In the genomic region with DNA sequence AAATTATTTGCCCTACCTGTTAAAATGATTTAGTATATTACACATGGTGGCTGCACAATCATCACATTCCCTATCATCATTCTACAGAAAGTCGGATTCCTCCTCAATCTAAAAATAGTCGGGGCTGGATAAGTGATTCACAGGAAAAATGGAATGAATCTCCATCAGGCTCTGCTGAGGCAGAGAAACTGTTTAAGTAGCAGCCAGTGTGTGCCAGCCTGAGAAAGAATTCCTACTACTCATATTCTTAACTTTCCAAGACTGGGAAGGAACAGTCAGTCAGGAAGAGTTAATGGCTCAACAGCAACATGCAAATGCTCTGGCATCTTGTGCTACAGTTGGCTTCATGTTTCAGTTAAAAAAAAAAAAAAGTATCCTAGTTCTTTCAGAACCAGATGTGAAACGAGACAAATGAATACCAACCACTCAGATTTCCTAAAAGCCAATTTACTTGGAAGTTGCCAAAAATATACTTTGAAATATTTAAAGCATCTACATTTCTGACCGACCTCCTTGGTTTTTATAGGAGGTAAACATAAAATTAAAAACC, we compare ENCODE assay signal across 21 cellular contexts.
"Had no signal": no experiment of that assay in that cellular context is flagged by ENCODE, and none has a peak within 500 bp of the region (broad histone marks: within the 10 kb centered on the region; RNA-seq: fewer than 3 reads in every experiment).

No MANE protein-coding gene starts in this region.

- H3K4me1 ChIP-seq: gastroesophageal sphincter, heart right ventricle, neural progenitor cell, right lobe of liver, vagina had no signal

- H3K9me3 ChIP-seq: mucosa of descending colon, ovary, right lobe of liver, vagina had no signal

- H3K27ac Mint-ChIP-seq: activated CD4-positive, alpha-beta memory T cell treated with anti-CD3 and anti-CD28 coated beads for 36 hours; activated naive CD8-positive, alpha-beta T cell; endodermal cell; neural progenitor cell had no signal

- H3K9me3 Mint-ChIP-seq: activated CD4-positive, alpha-beta memory T cell treated with anti-CD3 and anti-CD28 coated beads for 36 hours; naive B cell had no signal

- H3K9ac ChIP-seq: neural progenitor cell had no signal

- DNase-seq: activated CD4-positive, alpha-beta memory T cell treated with anti-CD3 and anti-CD28 coated beads for 36 hours; activated CD4-positive, alpha-beta T cell treated with anti-CD3 and anti-CD28 coated beads for 4 hours; amygdala; caudate nucleus; endodermal cell; erythroblast; heart right ventricle; mesenchymal stem cell; mucosa of descending colon; naive B cell; ovary; right lobe of liver; stimulated activated CD4-positive, alpha-beta T cell treated with anti-CD3 and anti-CD28 coated beads, Interleukin-4, amount 100 ng/mL, for 1 hour; stimulated activated naive CD8-positive, alpha-beta T cell treated with anti-CD3 and anti-CD28 coated beads, Interleukin-15, amount 100 ng/mL, for 72 hours; trophoblast cell had no signal

- H3K4me1 Mint-ChIP-seq: naive B cell; neural progenitor cell; stimulated activated naive CD8-positive, alpha-beta T cell treated with anti-CD3 and anti-CD28 coated beads, Interleukin-15, amount 100 ng/mL, for 72 hours had no signal

- H3K27me3 ChIP-seq: gastroesophageal sphincter, heart right ventricle, neural progenitor cell, ovary, right lobe of liver, vagina had no signal

- H3K36me3 Mint-ChIP-seq: activated CD4-positive, alpha-beta memory T cell treated with anti-CD3 and anti-CD28 coated beads for 36 hours; naive B cell had no signal

- ATAC-seq: gastroesophageal sphincter; heart right ventricle; mucosa of descending colon; right lobe of liver; stimulated activated naive CD8-positive, alpha-beta T cell treated with anti-CD3 and anti-CD28 coated beads, Interleukin-15, amount 100 ng/mL, for 72 hours had no signal

- H3K4me3 Mint-ChIP-seq: activated CD4-positive, alpha-beta memory T cell treated with anti-CD3 and anti-CD28 coated beads for 36 hours; activated naive CD8-positive, alpha-beta T cell; brain; endodermal cell; naive B cell; neural progenitor cell; stimulated activated naive CD8-positive, alpha-beta T cell treated with anti-CD3 and anti-CD28 coated beads, Interleukin-15, amount 100 ng/mL, for 72 hours had no signal

- H3K27me3 Mint-ChIP-seq: brain had no signal

- H3K4me3 ChIP-seq: gastroesophageal sphincter, heart right ventricle, mucosa of descending colon, neural progenitor cell, ovary, right lobe of liver, smooth muscle cell, vagina had no signal

- H3K27ac ChIP-seq: gastroesophageal sphincter, heart right ventricle, neural progenitor cell, ovary, right lobe of liver, vagina had no signal

- H3K36me3 ChIP-seq: gastroesophageal sphincter, heart right ventricle, neural progenitor cell, ovary, right lobe of liver, vagina had no signal
